ENCODE assay signal across 8 cellular contexts in the genomic region with DNA sequence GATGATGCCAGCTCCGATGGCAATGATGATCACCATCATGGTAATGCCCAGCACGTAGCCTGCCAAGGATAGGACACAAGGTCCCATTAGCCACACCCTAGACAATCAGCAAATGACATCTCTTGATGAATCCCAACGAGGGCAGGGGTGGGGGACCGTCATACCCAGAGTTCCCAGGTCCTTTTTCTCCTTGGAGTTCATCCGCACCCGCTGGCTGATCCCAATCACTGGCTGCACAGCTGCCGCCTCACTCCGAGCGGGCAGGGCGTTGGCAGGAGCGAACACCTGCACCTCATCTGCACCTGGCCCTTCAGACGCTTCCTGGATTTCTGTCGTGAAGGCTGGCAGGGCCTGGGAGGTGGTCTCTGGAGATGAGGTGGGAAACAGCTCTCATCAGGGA. TPM values are rescaled to one million over a fixed set of nuclear protein-coding genes. Genes with fewer than 3 reads are reported as not detected.
DNase-seq lines count a peak whose midpoint lies in the region; ATAC-seq and TF ChIP-seq lines count a peak whose summit lies in the region.

No MANE protein-coding gene starts in this region.

- H3K23ac ChIP-seq in trophoblast cell (ENCODE audit: low read length), result no peak overlapping the region

- peak overlapping the region; percentile 30 for H4K91ac ChIP-seq in trophoblast cell (ENCODE audit: low read depth, low read length)

- peak overlapping the region in 3 of 5 experiments; percentile 94 to 98 (median 95) for H3K4me3 Mint-ChIP-seq in brain

- peaks cover 15% of the 10 kb centered on the region for H3K27me3 Mint-ChIP-seq in brain

- H3K18ac ChIP-seq in trophoblast cell (ENCODE audit: low read length), result no peak overlapping the region

- H2BK120ac ChIP-seq in trophoblast cell (ENCODE audit: insufficient read depth, low read length, poor library complexity), result no peak overlapping the region

- no peaks in the 10 kb centered on the region for H3K79me2 ChIP-seq in trophoblast cell (ENCODE audit: control insufficient read depth, insufficient read depth, low read length, poor library complexity)

- no peak for ATAC-seq in HG03175 (IDR thresholded peaks at IDR 0.05; ENCODE audit: unreplicated experiment)
- ATAC-seq in HG03095 (IDR thresholded peaks at IDR 0.05; ENCODE audit: unreplicated experiment), result no peak

- H2BK5ac ChIP-seq in trophoblast cell (ENCODE audit: low read depth, low read length, poor library complexity), result no peak overlapping the region

- H3K4me3 ChIP-seq in trophoblast cell (ENCODE audit: low read depth, low read length), result no peak overlapping the region

- H3K27ac ChIP-seq in trophoblast cell (ENCODE audit: low read depth, low read length), result no peak overlapping the region

- H4K8ac ChIP-seq in trophoblast cell (ENCODE audit: low read depth, low read length), result no peak overlapping the region

- H3K4me2 ChIP-seq in trophoblast cell (ENCODE audit: low read length), result no peak overlapping the region

- no peaks in the 10 kb centered on the region for H3K27me3 ChIP-seq in trophoblast cell (ENCODE audit: insufficient read depth, low read length)

- H4K12ac ChIP-seq in trophoblast cell (ENCODE audit: low read depth, low read length), result no peak overlapping the region

- peak overlapping the region; percentile 31 for H2AK5ac ChIP-seq in trophoblast cell (ENCODE audit: low read length)

- H3K4ac ChIP-seq in trophoblast cell (ENCODE audit: low read depth, low read length), result no peak overlapping the region

- H3K27ac Mint-ChIP-seq in brain, result no peak overlapping the region

- H3K36me3 Mint-ChIP-seq in brain, result peaks cover 21% of the 10 kb centered on the region

- peak overlapping the region; percentile 9 for H2BK12ac ChIP-seq in trophoblast cell (ENCODE audit: low read length)

- peaks cover 21 to 29% of the 10 kb centered on the region in 2 experiments for H3K4me1 ChIP-seq in trophoblast cell (ENCODE audit: control insufficient read depth in 1 of 2, insufficient read depth in 2 of 2, low read length in 2 of 2)

- no peak for TF ChIP-seq CTCF in brain (conservative IDR thresholded peaks at IDR 0.05)

- WGBS in trophoblast cell (ENCODE audit: extremely low coverage, insufficient coverage, insufficient read length), result no CpG with 5 or more reads among the region's 13 CpGs

- H3K9ac ChIP-seq in trophoblast cell (ENCODE audit: low read length), result no peak overlapping the region

- H3K9me3 ChIP-seq in trophoblast cell (ENCODE audit: insufficient read depth, low read depth, low read length), result no peaks in the 10 kb centered on the region

- H3K9me3 Mint-ChIP-seq in brain, result peaks cover 0 to 3% (median 0%) of the 10 kb centered on the region in 5 experiments

- H3K14ac ChIP-seq in trophoblast cell (ENCODE audit: low read length), result no peak overlapping the region

- DNase-seq in COLO668 (lab: John Stamatoyannopoulos, UW; ENCODE audit: unreplicated experiment) (peak; percentile 93), NCI-H146 (lab: John Stamatoyannopoulos, UW) (peak; percentile 73), trophoblast cell (peak; percentile 45 to 58), cerebellar cortex (ENCODE audit: low spot score) (no peak)
- DNase-seq in activated CD4-positive, CD25-positive, alpha-beta regulatory T cell treated with anti-CD3 and anti-CD28 coated beads, Interleukin-2, amount 50 U/mL, for 72 hours, result no peak

- H3K36me3 ChIP-seq in trophoblast cell (ENCODE audit: control insufficient read depth in 1 of 2, insufficient read depth in 2 of 2, low read length in 2 of 2), result no peaks in the 10 kb centered on the region

- no peak overlapping the region for H2AFZ ChIP-seq in trophoblast cell (ENCODE audit: insufficient read depth, low read length, poor library complexity)

- H3K4me1 Mint-ChIP-seq in brain, result peaks cover 47% of the 10 kb centered on the region

- peaks cover 17% of the 10 kb centered on the region for H3K79me1 ChIP-seq in trophoblast cell (ENCODE audit: low read length)

RNA-seq across cellular contexts. Expression of a gene that starts 3.0 kb away (rescaled TPM):
- 33.3 TPM for polyA plus RNA-seq in brain (ENCODE audit: insufficient read depth, low read depth, low replicate concordance)
- 3.7 and 4.0 TPM in 2 replicates for polyA plus RNA-seq in trophoblast cell (2013)

RNA-seq across cellular contexts. Expression of a gene that starts 56.8 kb away (rescaled TPM):
- polyA plus RNA-seq in brain (ENCODE audit: insufficient read depth, low read depth, low replicate concordance), result 84.9 TPM
- polyA plus RNA-seq in trophoblast cell (2013), result 19.9 and 20.7 TPM in 2 replicates

Comparison
In these comparisons a context has a peak if more than half of its experiments do, and no peak if none do; other contexts are left out.
1. DNase-seq: peak in COLO668 (single experiment), NCI-H146 (single experiment) and trophoblast cell (2 of 2); none in cerebellar cortex (single experiment) and activated CD4-positive, CD25-positive, alpha-beta regulatory T cell treated with anti-CD3 and anti-CD28 coated beads, Interleukin-2, amount 50 U/mL, for 72 hours (single experiment).